ENCODE assay signal across 13 cellular contexts in the genomic region with DNA sequence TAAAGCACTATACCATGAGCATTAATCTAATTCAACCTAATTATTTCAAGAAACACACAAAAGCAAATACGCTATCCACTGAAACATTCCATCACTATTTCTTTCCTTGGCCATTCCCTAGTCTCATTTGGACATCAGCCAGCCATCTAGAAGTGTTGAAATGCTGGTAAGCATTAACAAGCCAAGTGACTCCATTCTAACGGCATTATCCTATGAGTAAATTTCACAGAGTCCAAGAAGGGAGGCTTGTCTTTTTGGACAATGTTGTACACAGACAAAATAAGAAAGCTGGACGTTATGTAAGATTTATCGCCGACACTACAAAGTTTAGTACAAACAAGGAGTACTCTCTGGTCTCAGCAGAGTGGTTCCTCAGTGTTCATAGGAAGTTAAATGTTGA.
DNase-seq lines count a peak whose midpoint lies in the region; ATAC-seq and TF ChIP-seq lines count a peak whose summit lies in the region.
"Had no signal": no experiment of that assay in that cellular context is flagged by ENCODE, and none has a peak within 500 bp of the region (broad histone marks: within the 10 kb centered on the region; RNA-seq: fewer than 3 reads in every experiment).

No MANE protein-coding gene starts in this region.

- H3K9me2 ChIP-seq in GM23248 (ENCODE audit: insufficient read depth): no peaks in the 10 kb centered on the region

- H3K79me2 ChIP-seq in ACC112 (ENCODE audit: control insufficient read depth, insufficient read depth, low read length, unreplicated experiment) (no peaks in the 10 kb centered on the region), GM23248 (ENCODE audit: insufficient read depth) (no peaks in the 10 kb centered on the region)

- H3K36me3 ChIP-seq in ACC112 (ENCODE audit: insufficient read depth, low read length) (no peaks in the 10 kb centered on the region), GM23248 (ENCODE audit: low read depth) (no peaks in the 10 kb centered on the region)
- H3K36me3 ChIP-seq: SJCRH30 had no signal

- no peak for ATAC-seq in GM21723 (IDR thresholded peaks at IDR 0.05; ENCODE audit: unreplicated experiment)

- H3K27ac Mint-ChIP-seq in osteocyte (ENCODE audit: unreplicated experiment): no peak overlapping the region
- H3K27ac Mint-ChIP-seq: activated CD4-positive, alpha-beta T cell treated with anti-CD3 and anti-CD28 coated beads, Interleukin-2, amount 10 ng/mL, durations not matched to agents 24 days and 14 days; activated T-cell treated with anti-CD3 and anti-CD28 coated beads, Interleukin-2, amount 50 U/mL, for 24 hours had no signal

- H3K27me3 ChIP-seq in ACC112 (ENCODE audit: insufficient read depth, low read length) (no peaks in the 10 kb centered on the region), GM23248 (replicated peaks; ENCODE audit: insufficient read depth) (no peaks in the 10 kb centered on the region)
- H3K27me3 ChIP-seq: SJCRH30 had no signal

- no peaks in the 10 kb centered on the region for H3K27me3 Mint-ChIP-seq in osteocyte (ENCODE audit: unreplicated experiment)
- H3K27me3 Mint-ChIP-seq: activated CD4-positive, alpha-beta T cell treated with anti-CD3 and anti-CD28 coated beads, Interleukin-2, amount 10 ng/mL, durations not matched to agents 24 days and 14 days; activated T-cell treated with anti-CD3 and anti-CD28 coated beads, Interleukin-2, amount 50 U/mL, for 24 hours had no signal

- TF ChIP-seq CTCF in astrocyte of the cerebellum (IDR thresholded peaks at IDR 0.05; ENCODE audit: low read depth, low read length, missing control alignments) (no peak), osteocyte (IDR thresholded peaks at IDR 0.05) (no peak)

- H3K36me3 Mint-ChIP-seq in osteocyte (ENCODE audit: unreplicated experiment): no peaks in the 10 kb centered on the region

- no peaks in the 10 kb centered on the region for H3K9me3 ChIP-seq in GM23248 (ENCODE audit: low read depth)
- H3K9me3 ChIP-seq: SJCRH30 had no signal

- 10 to 13% methylated on average over 5 of the region's 5 CpGs for WGBS in GM23248 (ENCODE audit: low coverage in 1 of 2, low lambda C conversion rate in 2 of 2, missing lambda C conversion rate in 2 of 2), 2 experiments

- H3K9me3 Mint-ChIP-seq in osteocyte (ENCODE audit: unreplicated experiment): no peaks in the 10 kb centered on the region

- H3K27ac ChIP-seq in ACC112 (ENCODE audit: low read depth, low read length): peak overlapping the region; percentile 97
- peak overlapping the region; percentile 46 for H3K27ac ChIP-seq in GM23248
- H3K27ac ChIP-seq: SJCRH30 had no signal

- H3K9ac ChIP-seq in GM23248: peak overlapping the region; percentile 28; the same call in 1 of the 2 replicates

- H3K4me3 Mint-ChIP-seq in osteocyte (ENCODE audit: unreplicated experiment): no peak overlapping the region
- H3K4me3 Mint-ChIP-seq: activated CD4-positive, alpha-beta T cell treated with anti-CD3 and anti-CD28 coated beads, Interleukin-2, amount 10 ng/mL, durations not matched to agents 24 days and 14 days; activated T-cell treated with anti-CD3 and anti-CD28 coated beads, Interleukin-2, amount 50 U/mL, for 24 hours had no signal

- H4K20me1 ChIP-seq in GM23248 (ENCODE audit: insufficient read depth): no peaks in the 10 kb centered on the region

- peaks cover 54% of the 10 kb centered on the region for H3F3A ChIP-seq in GM23248 (ENCODE audit: insufficient read depth)

- H2AFZ ChIP-seq in ACC112 (ENCODE audit: low read length, unreplicated experiment) (peak overlapping the region; percentile 69), GM23248 (peak overlapping the region; percentile 43)

- in situ Hi-C loops in GM23248 (cut with MboI): loop anchor here (25.0 kb wide), 1 partner anchor 969 kb away; no protein-coding TSS in a partner anchor
- in situ Hi-C loops in astrocyte of the cerebellum (cut with HindIII; ENCODE audit: low sequenced_read_pairs): loop anchor here (25.0 kb wide), 1 partner anchor 456 kb away; no protein-coding TSS in a partner anchor

- peaks cover 50% of the 10 kb centered on the region for H3K4me1 ChIP-seq in ACC112 (ENCODE audit: control insufficient read depth, insufficient read depth, low read length, unreplicated experiment)
- peaks cover 51% of the 10 kb centered on the region for H3K4me1 ChIP-seq in GM23248 (ENCODE audit: insufficient read depth)
- H3K4me1 ChIP-seq: SJCRH30 had no signal

- DNase-seq in GM23248 (peak; percentile 87), astrocyte of the cerebellum (ENCODE audit: low read depth) (peak; percentile 63), glomerular visceral epithelial cell (ENCODE audit: extremely low spot score) (peak; percentile 61), DMS 273 (lab: John Stamatoyannopoulos, UW; ENCODE audit: unreplicated experiment) (no peak), osteocyte (ENCODE audit: extremely low spot score, unreplicated experiment) (no peak)
- no peak for DNase-seq in stimulated activated CD4-positive, alpha-beta T cell treated with anti-CD3 and anti-CD28 coated beads, Interleukin-4, amount 100 ng/mL, for 24 hours
- DNase-seq: activated CD4-positive, alpha-beta T cell treated with anti-CD3 and anti-CD28 coated beads, Interleukin-2, amount 10 ng/mL, durations not matched to agents 24 days and 14 days; activated T-cell treated with anti-CD3 and anti-CD28 coated beads, Interleukin-2, amount 50 U/mL, for 24 hours; glutamatergic neuron; NCI-H187 treated with DMSO at 0.1 percent for 48 hours; SJCRH30 had no signal

- no peaks in the 10 kb centered on the region for H3K4me1 Mint-ChIP-seq in osteocyte (ENCODE audit: unreplicated experiment)
- H3K4me1 Mint-ChIP-seq: activated CD4-positive, alpha-beta T cell treated with anti-CD3 and anti-CD28 coated beads, Interleukin-2, amount 10 ng/mL, durations not matched to agents 24 days and 14 days had no signal

- peak overlapping the region; percentile 49 for H3K4me3 ChIP-seq in ACC112 (ENCODE audit: low read depth, low read length)
- H3K4me3 ChIP-seq in GM23248: peak overlapping the region; percentile 53
- no peak overlapping the region for H3K4me3 ChIP-seq in astrocyte of the cerebellum (ENCODE audit: low read depth, low read length)
- H3K4me3 ChIP-seq: SJCRH30 had no signal

- peak overlapping the region; percentile 70 for H3K4me2 ChIP-seq in GM23248 (ENCODE audit: unreplicated experiment)

Comparison
In these comparisons a context has a peak if more than half of its experiments do, and no peak if none do; other contexts are left out.
1. DNase-seq: peak in GM23248 (single experiment), astrocyte of the cerebellum (single experiment) and glomerular visceral epithelial cell (single experiment); none in DMS 273 (single experiment), osteocyte (single experiment) and stimulated activated CD4-positive, alpha-beta T cell treated with anti-CD3 and anti-CD28 coated beads, Interleukin-4, amount 100 ng/mL, for 24 hours (single experiment).